Comparison of ENCODE assay signal across 1 cellular context in the genomic region with DNA sequence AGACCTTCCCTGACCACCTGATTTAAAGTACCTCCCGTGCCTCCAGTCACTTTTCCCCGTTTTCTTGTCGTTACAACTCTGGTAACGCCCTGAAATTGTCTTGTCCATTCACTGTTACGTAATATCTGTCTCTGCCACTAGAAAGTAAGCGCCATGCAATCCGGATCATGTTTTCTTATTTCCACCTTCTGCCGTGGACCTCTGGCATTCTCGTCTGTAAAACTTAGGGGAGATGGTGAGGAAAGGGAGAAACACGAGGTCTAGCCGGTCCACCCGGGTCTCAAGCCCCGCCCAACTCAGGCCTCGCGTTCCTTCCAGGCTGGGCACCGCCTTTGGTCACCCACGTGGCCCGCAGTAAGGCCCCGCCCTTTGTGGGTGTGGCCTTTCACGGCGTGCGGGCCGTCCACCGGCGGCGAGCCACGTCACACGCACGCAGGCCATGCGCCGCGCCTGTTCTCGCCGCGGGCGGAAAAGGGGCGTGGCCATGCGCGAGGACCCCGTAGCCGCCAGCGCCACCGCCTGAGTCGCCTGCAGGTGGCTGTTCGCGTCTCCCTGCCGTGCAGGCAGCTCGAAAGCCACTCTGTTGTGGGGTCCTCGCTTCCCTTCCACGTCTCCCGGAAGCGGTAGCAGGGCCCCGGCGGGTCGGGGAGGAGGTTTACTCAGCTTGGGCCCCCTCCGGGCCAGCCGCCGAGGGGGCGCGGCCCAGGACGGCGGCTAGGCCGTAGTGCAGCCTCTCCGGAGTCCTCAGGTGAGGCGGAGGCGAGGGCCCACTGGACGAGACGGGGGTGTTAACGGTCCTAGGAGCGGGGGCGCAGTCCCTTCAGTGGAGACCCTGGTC.
A peak's percentile ranks its signal among the peaks of the same experiment; 100 is the strongest.
TF ChIP-seq lines count a peak whose summit lies in the region.

A gene with protein sequence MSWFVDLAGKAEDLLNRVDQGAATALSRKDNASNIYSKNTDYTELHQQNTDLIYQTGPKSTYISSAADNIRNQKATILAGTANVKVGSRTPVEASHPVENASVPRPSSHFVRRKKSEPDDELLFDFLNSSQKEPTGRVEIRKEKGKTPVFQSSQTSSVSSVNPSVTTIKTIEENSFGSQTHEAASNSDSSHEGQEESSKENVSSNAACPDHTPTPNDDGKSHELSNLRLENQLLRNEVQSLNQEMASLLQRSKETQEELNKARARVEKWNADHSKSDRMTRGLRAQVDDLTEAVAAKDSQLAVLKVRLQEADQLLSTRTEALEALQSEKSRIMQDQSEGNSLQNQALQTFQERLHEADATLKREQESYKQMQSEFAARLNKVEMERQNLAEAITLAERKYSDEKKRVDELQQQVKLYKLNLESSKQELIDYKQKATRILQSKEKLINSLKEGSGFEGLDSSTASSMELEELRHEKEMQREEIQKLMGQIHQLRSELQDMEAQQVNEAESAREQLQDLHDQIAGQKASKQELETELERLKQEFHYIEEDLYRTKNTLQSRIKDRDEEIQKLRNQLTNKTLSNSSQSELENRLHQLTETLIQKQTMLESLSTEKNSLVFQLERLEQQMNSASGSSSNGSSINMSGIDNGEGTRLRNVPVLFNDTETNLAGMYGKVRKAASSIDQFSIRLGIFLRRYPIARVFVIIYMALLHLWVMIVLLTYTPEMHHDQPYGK (plus strand): TSS at position 597 of the 838 bp plus-strand sequence. CDS start 3,133 bp downstream, outside the sequence.

TF ChIP-seq in HepG2, 621 proteins besides CTCF, POLR2A, EP300 and RAD21 (continued from another document and continues in another):
- TF ChIP-seq, protein P1, sequence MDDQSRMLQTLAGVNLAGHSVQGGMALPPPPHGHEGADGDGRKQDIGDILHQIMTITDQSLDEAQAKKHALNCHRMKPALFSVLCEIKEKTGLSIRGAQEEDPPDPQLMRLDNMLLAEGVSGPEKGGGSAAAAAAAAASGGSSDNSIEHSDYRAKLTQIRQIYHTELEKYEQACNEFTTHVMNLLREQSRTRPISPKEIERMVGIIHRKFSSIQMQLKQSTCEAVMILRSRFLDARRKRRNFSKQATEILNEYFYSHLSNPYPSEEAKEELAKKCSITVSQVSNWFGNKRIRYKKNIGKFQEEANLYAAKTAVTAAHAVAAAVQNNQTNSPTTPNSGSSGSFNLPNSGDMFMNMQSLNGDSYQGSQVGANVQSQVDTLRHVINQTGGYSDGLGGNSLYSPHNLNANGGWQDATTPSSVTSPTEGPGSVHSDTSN (CRISPR knock-in tag; IDR thresholded peaks at IDR 0.05; ENCODE audit: borderline replicate concordance) = no peak
- TF ChIP-seq LCORL (IDR thresholded peaks at IDR 0.05) = no peak
- TF ChIP-seq LCORL (CRISPR knock-in tag; IDR thresholded peaks at IDR 0.05) = peak; percentile 82
- TF ChIP-seq ATRX (CRISPR knock-in tag; IDR thresholded peaks at IDR 0.05; ENCODE audit: borderline replicate concordance) = no peak
- TF ChIP-seq ZNF749 (CRISPR knock-in tag; IDR thresholded peaks at IDR 0.05; ENCODE audit: borderline replicate concordance) = no peak
- TF ChIP-seq, protein P2, sequence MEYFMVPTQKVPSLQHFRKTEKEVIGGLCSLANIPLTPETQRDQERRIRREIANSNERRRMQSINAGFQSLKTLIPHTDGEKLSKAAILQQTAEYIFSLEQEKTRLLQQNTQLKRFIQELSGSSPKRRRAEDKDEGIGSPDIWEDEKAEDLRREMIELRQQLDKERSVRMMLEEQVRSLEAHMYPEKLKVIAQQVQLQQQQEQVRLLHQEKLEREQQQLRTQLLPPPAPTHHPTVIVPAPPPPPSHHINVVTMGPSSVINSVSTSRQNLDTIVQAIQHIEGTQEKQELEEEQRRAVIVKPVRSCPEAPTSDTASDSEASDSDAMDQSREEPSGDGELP (IDR thresholded peaks at IDR 0.05; ENCODE audit: borderline replicate concordance, low read depth) = no peak; the same call in 1 of the 2 replicates
- TF ChIP-seq HOXA9 (CRISPR knock-in tag; IDR thresholded peaks at IDR 0.05; ENCODE audit: borderline replicate concordance) = no peak
- no peak for TF ChIP-seq SRF (IDR thresholded peaks at IDR 0.05; ENCODE audit: low read depth, low read length)
- TF ChIP-seq, protein P3, sequence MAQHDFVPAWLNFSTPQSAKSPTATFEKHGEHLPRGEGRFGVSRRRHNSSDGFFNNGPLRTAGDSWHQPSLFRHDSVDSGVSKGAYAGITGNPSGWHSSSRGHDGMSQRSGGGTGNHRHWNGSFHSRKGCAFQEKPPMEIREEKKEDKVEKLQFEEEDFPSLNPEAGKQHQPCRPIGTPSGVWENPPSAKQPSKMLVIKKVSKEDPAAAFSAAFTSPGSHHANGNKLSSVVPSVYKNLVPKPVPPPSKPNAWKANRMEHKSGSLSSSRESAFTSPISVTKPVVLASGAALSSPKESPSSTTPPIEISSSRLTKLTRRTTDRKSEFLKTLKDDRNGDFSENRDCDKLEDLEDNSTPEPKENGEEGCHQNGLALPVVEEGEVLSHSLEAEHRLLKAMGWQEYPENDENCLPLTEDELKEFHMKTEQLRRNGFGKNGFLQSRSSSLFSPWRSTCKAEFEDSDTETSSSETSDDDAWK (CRISPR knock-in tag; IDR thresholded peaks at IDR 0.05) = no peak
- TF ChIP-seq, protein P4, sequence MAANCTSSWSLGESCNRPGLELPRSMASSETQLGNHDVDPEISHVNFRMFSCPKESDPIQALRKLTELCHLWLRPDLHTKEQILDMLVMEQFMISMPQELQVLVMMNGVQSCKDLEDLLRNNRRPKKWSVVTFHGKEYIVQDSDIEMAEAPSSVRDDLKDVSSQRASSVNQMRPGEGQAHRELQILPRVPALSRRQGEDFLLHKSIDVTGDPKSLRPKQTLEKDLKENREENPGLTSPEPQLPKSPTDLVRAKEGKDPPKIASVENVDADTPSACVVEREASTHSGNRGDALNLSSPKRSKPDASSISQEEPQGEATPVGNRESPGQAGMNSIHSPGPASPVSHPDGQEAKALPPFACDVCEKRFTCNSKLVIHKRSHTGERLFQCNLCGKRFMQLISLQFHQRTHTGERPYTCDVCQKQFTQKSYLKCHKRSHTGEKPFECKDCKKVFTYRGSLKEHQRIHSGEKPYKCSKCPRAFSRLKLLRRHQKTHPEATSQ (CRISPR knock-in tag; IDR thresholded peaks at IDR 0.05; ENCODE audit: borderline replicate concordance) = peak; percentile 38; the same call in 1 of the 2 replicates
- TF ChIP-seq, protein P5, sequence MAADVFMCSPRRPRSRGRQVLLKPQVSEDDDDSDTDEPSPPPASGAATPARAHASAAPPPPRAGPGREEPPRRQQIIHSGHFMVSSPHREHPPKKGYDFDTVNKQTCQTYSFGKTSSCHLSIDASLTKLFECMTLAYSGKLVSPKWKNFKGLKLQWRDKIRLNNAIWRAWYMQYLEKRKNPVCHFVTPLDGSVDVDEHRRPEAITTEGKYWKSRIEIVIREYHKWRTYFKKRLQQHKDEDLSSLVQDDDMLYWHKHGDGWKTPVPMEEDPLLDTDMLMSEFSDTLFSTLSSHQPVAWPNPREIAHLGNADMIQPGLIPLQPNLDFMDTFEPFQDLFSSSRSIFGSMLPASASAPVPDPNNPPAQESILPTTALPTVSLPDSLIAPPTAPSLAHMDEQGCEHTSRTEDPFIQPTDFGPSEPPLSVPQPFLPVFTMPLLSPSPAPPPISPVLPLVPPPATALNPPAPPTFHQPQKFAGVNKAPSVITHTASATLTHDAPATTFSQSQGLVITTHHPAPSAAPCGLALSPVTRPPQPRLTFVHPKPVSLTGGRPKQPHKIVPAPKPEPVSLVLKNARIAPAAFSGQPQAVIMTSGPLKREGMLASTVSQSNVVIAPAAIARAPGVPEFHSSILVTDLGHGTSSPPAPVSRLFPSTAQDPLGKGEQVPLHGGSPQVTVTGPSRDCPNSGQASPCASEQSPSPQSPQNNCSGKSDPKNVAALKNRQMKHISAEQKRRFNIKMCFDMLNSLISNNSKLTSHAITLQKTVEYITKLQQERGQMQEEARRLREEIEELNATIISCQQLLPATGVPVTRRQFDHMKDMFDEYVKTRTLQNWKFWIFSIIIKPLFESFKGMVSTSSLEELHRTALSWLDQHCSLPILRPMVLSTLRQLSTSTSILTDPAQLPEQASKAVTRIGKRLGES (CRISPR knock-in tag; IDR thresholded peaks at IDR 0.05; ENCODE audit: borderline replicate concordance) = 0 out of 2 replicates have a peak, but pooled peaks have one; percentile 9
- TF ChIP-seq, protein P6, sequence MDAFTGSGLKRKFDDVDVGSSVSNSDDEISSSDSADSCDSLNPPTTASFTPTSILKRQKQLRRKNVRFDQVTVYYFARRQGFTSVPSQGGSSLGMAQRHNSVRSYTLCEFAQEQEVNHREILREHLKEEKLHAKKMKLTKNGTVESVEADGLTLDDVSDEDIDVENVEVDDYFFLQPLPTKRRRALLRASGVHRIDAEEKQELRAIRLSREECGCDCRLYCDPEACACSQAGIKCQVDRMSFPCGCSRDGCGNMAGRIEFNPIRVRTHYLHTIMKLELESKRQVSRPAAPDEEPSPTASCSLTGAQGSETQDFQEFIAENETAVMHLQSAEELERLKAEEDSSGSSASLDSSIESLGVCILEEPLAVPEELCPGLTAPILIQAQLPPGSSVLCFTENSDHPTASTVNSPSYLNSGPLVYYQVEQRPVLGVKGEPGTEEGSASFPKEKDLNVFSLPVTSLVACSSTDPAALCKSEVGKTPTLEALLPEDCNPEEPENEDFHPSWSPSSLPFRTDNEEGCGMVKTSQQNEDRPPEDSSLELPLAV (CRISPR knock-in tag; conservative IDR thresholded peaks at IDR 0.05; ENCODE audit: low read depth) = no peak
- no peak; the same call in 1 of the 2 replicates for TF ChIP-seq KDM6A (CRISPR knock-in tag; IDR thresholded peaks at IDR 0.05; ENCODE audit: low read depth)
- peak; percentile 32; the same call in 1 of the 2 replicates for TF ChIP-seq BRCA1 (CRISPR knock-in tag; IDR thresholded peaks at IDR 0.05)
- no peak; the same call in 1 of the 2 replicates for TF ChIP-seq SP2 (CRISPR knock-in tag; IDR thresholded peaks at IDR 0.05)
- TF ChIP-seq MAFF (IDR thresholded peaks at IDR 0.05; ENCODE audit: low read depth, low read length) = no peak
- TF ChIP-seq POLR2AphosphoS5 (IDR thresholded peaks at IDR 0.05; ENCODE audit: low read depth, low read length) = peak; percentile 74
- peak; percentile 91 for TF ChIP-seq NR2C2 (CRISPR knock-in tag; IDR thresholded peaks at IDR 0.05; ENCODE audit: borderline replicate concordance)
- no peak for TF ChIP-seq KDM1A (CRISPR knock-in tag; IDR thresholded peaks at IDR 0.05)
- TF ChIP-seq ISL2 (CRISPR knock-in tag; IDR thresholded peaks at IDR 0.05) = peak; percentile 69
- TF ChIP-seq ZNF792 (CRISPR knock-in tag; IDR thresholded peaks at IDR 0.05) = peak; percentile 84
- no peak for TF ChIP-seq HNF4A (CRISPR knock-in tag; IDR thresholded peaks at IDR 0.05)
- TF ChIP-seq KDM4B (CRISPR knock-in tag; IDR thresholded peaks at IDR 0.05) = 0 out of 2 replicates have a peak, but pooled peaks have one; percentile 48
- TF ChIP-seq MXD4 (CRISPR knock-in tag; IDR thresholded peaks at IDR 0.05) = peak; percentile 97
- no peak for TF ChIP-seq SIN3B (IDR thresholded peaks at IDR 0.05; ENCODE audit: low read length)
- TF ChIP-seq AGO1 (IDR thresholded peaks at IDR 0.05; ENCODE audit: low read depth, low read length, poor library complexity, severe bottlenecking) = no peak
- no peak for TF ChIP-seq ZNF782 (CRISPR knock-in tag; IDR thresholded peaks at IDR 0.05; ENCODE audit: borderline replicate concordance)
- no peak; the same call in none of the 2 replicates for TF ChIP-seq ZNF205 (CRISPR knock-in tag; IDR thresholded peaks at IDR 0.05)
- no peak; the same call in 1 of the 2 replicates for TF ChIP-seq ZNF230 (CRISPR knock-in tag; IDR thresholded peaks at IDR 0.05)
- TF ChIP-seq ZNF562 (CRISPR knock-in tag; IDR thresholded peaks at IDR 0.05; ENCODE audit: borderline replicate concordance) = no peak
- no peak for TF ChIP-seq ZNF468 (CRISPR knock-in tag; IDR thresholded peaks at IDR 0.05)
- peak; percentile 95 for TF ChIP-seq SAP130 (CRISPR knock-in tag; IDR thresholded peaks at IDR 0.05; ENCODE audit: low read depth)
- TF ChIP-seq IKZF4 (CRISPR knock-in tag; IDR thresholded peaks at IDR 0.05; ENCODE audit: borderline replicate concordance, low read depth, not compliant biosample characterization) = peak; percentile 63
- peak; percentile 92; the same call in 1 of the 2 replicates for TF ChIP-seq ZNF589 (CRISPR knock-in tag; conservative IDR thresholded peaks at IDR 0.05)
- peak; percentile 70; the same call in 1 of the 2 replicates for TF ChIP-seq ZNF564 (CRISPR knock-in tag; IDR thresholded peaks at IDR 0.05)
- TF ChIP-seq MAFK (conservative IDR thresholded peaks at IDR 0.05 in 1 of 2, IDR thresholded peaks at IDR 0.05 in 1 of 2; ENCODE audit: low read length in 2 of 2) = no peak
- no peak for TF ChIP-seq ZNF354B (CRISPR knock-in tag; IDR thresholded peaks at IDR 0.05)
- TF ChIP-seq YEATS4 (CRISPR knock-in tag; IDR thresholded peaks at IDR 0.05; ENCODE audit: borderline replicate concordance) = peak; percentile 96
- TF ChIP-seq ZNF747 (CRISPR knock-in tag; IDR thresholded peaks at IDR 0.05; ENCODE audit: borderline replicate concordance) = peak; percentile 68; the same call in 1 of the 2 replicates
- peak; percentile 98 for TF ChIP-seq ZFY (CRISPR knock-in tag; IDR thresholded peaks at IDR 0.05)
- TF ChIP-seq ZNF530 (CRISPR knock-in tag; IDR thresholded peaks at IDR 0.05; ENCODE audit: low read depth) = no peak
- no peak for TF ChIP-seq ZNF337 (CRISPR knock-in tag; IDR thresholded peaks at IDR 0.05; ENCODE audit: borderline replicate concordance, low read depth)
- TF ChIP-seq ZNF569 (CRISPR knock-in tag; IDR thresholded peaks at IDR 0.05; ENCODE audit: borderline replicate concordance) = no peak
- TF ChIP-seq, protein P7, sequence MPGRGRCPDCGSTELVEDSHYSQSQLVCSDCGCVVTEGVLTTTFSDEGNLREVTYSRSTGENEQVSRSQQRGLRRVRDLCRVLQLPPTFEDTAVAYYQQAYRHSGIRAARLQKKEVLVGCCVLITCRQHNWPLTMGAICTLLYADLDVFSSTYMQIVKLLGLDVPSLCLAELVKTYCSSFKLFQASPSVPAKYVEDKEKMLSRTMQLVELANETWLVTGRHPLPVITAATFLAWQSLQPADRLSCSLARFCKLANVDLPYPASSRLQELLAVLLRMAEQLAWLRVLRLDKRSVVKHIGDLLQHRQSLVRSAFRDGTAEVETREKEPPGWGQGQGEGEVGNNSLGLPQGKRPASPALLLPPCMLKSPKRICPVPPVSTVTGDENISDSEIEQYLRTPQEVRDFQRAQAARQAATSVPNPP (CRISPR knock-in tag; IDR thresholded peaks at IDR 0.05) = no peak
- TF ChIP-seq SNAI1 (CRISPR knock-in tag; IDR thresholded peaks at IDR 0.05; ENCODE audit: borderline replicate concordance) = peak; percentile 27; the same call in 1 of the 2 replicates
- TF ChIP-seq XRCC5 (optimal IDR thresholded peaks at IDR 0.05; ENCODE audit: low read length) = peak; percentile 91
